1 cellular context compared by ENCODE assay signal in genomic region chr1:28736450-28737244, GRCh38.
TF ChIP-seq lines count a peak whose summit lies in the region.

TSS of gene YTHDF2 (plus strand) at chr1:28736940. CDS start at chr1:28737121, 181 bp downstream.

TF ChIP-seq in SK-N-SH, 30 proteins besides CTCF, POLR2A, EP300 and RAD21 (continued from another document):
- TF ChIP-seq ELF1 (IDR thresholded peaks at IDR 0.05) (peak; percentile 97), TEAD4 (IDR thresholded peaks at IDR 0.05; ENCODE audit: borderline replicate concordance, insufficient read depth) (peak; percentile 55; the same call in 1 of the 2 replicates), POLR2AphosphoS5 (IDR thresholded peaks at IDR 0.05; ENCODE audit: low read depth, low read length) (peak; percentile 33; the same call in 1 of the 2 replicates), PBX3 (IDR thresholded peaks at IDR 0.05) (no peak; the same call in 1 of the 2 replicates), GATA2 (CRISPR knock-in tag; IDR thresholded peaks at IDR 0.05) (no peak), FOSL2 (IDR thresholded peaks at IDR 0.05; ENCODE audit: borderline replicate concordance, low read depth) (no peak; the same call in 1 of the 2 replicates), FOXM1 (IDR thresholded peaks at IDR 0.05; ENCODE audit: low read depth) (0 out of 2 replicates have a peak, but pooled peaks have one; percentile 43), FOXJ3 (CRISPR knock-in tag; IDR thresholded peaks at IDR 0.05) (no peak), TAF1 (IDR thresholded peaks at IDR 0.05; ENCODE audit: borderline replicate concordance, low read depth, low read length) (peak; percentile 93), TCF12 (IDR thresholded peaks at IDR 0.05) (peak; percentile 39), EZH2phosphoT487 (IDR thresholded peaks at IDR 0.05; ENCODE audit: borderline replicate concordance, low read depth) (no peak)
- TF ChIP-seq, protein P1, sequence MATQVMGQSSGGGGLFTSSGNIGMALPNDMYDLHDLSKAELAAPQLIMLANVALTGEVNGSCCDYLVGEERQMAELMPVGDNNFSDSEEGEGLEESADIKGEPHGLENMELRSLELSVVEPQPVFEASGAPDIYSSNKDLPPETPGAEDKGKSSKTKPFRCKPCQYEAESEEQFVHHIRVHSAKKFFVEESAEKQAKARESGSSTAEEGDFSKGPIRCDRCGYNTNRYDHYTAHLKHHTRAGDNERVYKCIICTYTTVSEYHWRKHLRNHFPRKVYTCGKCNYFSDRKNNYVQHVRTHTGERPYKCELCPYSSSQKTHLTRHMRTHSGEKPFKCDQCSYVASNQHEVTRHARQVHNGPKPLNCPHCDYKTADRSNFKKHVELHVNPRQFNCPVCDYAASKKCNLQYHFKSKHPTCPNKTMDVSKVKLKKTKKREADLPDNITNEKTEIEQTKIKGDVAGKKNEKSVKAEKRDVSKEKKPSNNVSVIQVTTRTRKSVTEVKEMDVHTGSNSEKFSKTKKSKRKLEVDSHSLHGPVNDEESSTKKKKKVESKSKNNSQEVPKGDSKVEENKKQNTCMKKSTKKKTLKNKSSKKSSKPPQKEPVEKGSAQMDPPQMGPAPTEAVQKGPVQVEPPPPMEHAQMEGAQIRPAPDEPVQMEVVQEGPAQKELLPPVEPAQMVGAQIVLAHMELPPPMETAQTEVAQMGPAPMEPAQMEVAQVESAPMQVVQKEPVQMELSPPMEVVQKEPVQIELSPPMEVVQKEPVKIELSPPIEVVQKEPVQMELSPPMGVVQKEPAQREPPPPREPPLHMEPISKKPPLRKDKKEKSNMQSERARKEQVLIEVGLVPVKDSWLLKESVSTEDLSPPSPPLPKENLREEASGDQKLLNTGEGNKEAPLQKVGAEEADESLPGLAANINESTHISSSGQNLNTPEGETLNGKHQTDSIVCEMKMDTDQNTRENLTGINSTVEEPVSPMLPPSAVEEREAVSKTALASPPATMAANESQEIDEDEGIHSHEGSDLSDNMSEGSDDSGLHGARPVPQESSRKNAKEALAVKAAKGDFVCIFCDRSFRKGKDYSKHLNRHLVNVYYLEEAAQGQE (IDR thresholded peaks at IDR 0.05; ENCODE audit: low read depth, low read length) = no peak
